Comparison of ENCODE assay signal across 1 cellular context in genomic region chr2:55090702-55091101, GRCh38.
TF ChIP-seq lines count a peak whose summit lies in the region.

No MANE protein-coding gene starts in this region.

TF ChIP-seq in K562, 482 proteins besides CTCF, POLR2A, EP300 and RAD21 (continued from another document):
- TF ChIP-seq XRCC3 (IDR thresholded peaks at IDR 0.05) (no peak), SMARCA4 (IDR thresholded peaks at IDR 0.05) (0 out of 2 replicates have a peak, but pooled peaks have one; percentile 41), ESRRA (IDR thresholded peaks at IDR 0.05; ENCODE audit: borderline replicate concordance, low read depth) (no peak), TRIM28 (IDR thresholded peaks at IDR 0.05) (no peak), PHF20 (IDR thresholded peaks at IDR 0.05; ENCODE audit: partially characterized antibody) (no peak), C11orf30 (IDR thresholded peaks at IDR 0.05; ENCODE audit: low read depth) (peak; percentile 79), ZBTB8A (IDR thresholded peaks at IDR 0.05; ENCODE audit: partially characterized antibody) (no peak), JUND (IDR thresholded peaks at IDR 0.05; ENCODE audit: borderline replicate concordance, low read depth, low read length) (0 out of 2 replicates have a peak, but pooled peaks have one; percentile 19), JUND (tag; IDR thresholded peaks at IDR 0.05; ENCODE audit: borderline replicate concordance, low read depth, low read length) (no peak; the same call in 2 of the 3 replicates), CEBPG (CRISPR knock-in tag; IDR thresholded peaks at IDR 0.05) (0 out of 2 replicates have a peak, but pooled peaks have one; percentile 13), CEBPG (tag; conservative IDR thresholded peaks at IDR 0.05 in 1 of 2, IDR thresholded peaks at IDR 0.05 in 1 of 2) (no peak), MAFG (tag; conservative IDR thresholded peaks at IDR 0.05) (peak; percentile 74; the same call in 1 of the 2 replicates), ZNF316 (IDR thresholded peaks at IDR 0.05) (peak; percentile 74), ZNF766 (CRISPR knock-in tag; conservative IDR thresholded peaks at IDR 0.05) (no peak), PREB (CRISPR knock-in tag; IDR thresholded peaks at IDR 0.05) (no peak), CEBPB (tag; IDR thresholded peaks at IDR 0.05) (peak; percentile 21; the same call in 1 of the 2 replicates), MEIS2 (IDR thresholded peaks at IDR 0.05; ENCODE audit: partially characterized antibody) (peak; percentile 37), MLLT1 (IDR thresholded peaks at IDR 0.05) (peak in 1 of 2 experiments; percentile 26; a peak in 1 of 4 replicates), TEAD4 (IDR thresholded peaks at IDR 0.05; ENCODE audit: low read length) (0 out of 2 replicates have a peak, but pooled peaks have one; percentile 32), TEAD4 (CRISPR knock-in tag; IDR thresholded peaks at IDR 0.05; ENCODE audit: borderline replicate concordance) (no peak), HMBOX1 (IDR thresholded peaks at IDR 0.05) (peak; percentile 74; the same call in 1 of the 2 replicates), GATAD2A (IDR thresholded peaks at IDR 0.05) (0 out of 2 replicates have a peak, but pooled peaks have one; percentile 57), ZNF449 (CRISPR knock-in tag; IDR thresholded peaks at IDR 0.05) (no peak), NFE2 (IDR thresholded peaks at IDR 0.05; ENCODE audit: low read depth) (peak; percentile 75), SMAD4 (CRISPR knock-in tag; conservative IDR thresholded peaks at IDR 0.05) (0 out of 2 replicates have a peak, but pooled peaks have one; percentile 16), CTBP1 (IDR thresholded peaks at IDR 0.05; ENCODE audit: borderline replicate concordance) (peak; percentile 33; the same call in 1 of the 2 replicates)
